Comparison of ENCODE assay signal across 24 cellular contexts in the genomic region with DNA sequence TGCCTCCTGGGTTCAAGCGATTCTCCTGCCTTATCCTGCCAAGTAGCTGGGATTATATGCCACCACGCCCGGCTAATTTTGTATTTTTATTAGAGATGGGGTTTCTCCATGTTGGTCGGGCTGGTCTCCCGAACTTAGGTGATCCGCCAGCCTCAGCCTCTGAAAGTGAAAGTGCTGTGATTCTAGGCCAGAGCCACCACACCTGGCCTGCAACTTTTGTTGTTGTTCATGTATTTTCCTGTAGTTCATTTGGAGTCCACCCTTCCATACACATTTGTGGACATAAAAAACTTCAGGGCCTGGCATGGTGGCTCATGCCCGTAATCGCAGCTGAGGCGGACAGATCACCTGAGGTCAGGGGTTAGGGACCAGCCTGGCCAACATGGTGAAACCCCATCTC. TPM values are rescaled to one million over a fixed set of nuclear protein-coding genes. Genes with fewer than 3 reads are reported as not detected.
DNase-seq lines count a peak whose midpoint lies in the region; ATAC-seq and TF ChIP-seq lines count a peak whose summit lies in the region.
"Had no signal": no experiment of that assay in that cellular context is flagged by ENCODE, and none has a peak within 500 bp of the region (broad histone marks: within the 10 kb centered on the region; RNA-seq: fewer than 3 reads in every experiment).

No MANE protein-coding gene starts in this region.

- no peaks in the 10 kb centered on the region for H3K27me3 ChIP-seq in adrenal gland
- H3K27me3 ChIP-seq in hepatocyte: no peaks in the 10 kb centered on the region
- H3K27me3 ChIP-seq: body of pancreas, foreskin keratinocyte had no signal

- no peak for DNase-seq in activated naive CD4-positive, alpha-beta T cell treated with anti-CD3 and anti-CD28 coated beads, Interleukin-2, amount 50 U/mL, for 16 hours
- no peak for DNase-seq in activated naive CD8-positive, alpha-beta T cell treated with anti-CD3 and anti-CD28 coated beads for 36 hours
- no peak for DNase-seq in stimulated activated effector memory CD8-positive, alpha-beta T cell treated with anti-CD3 and anti-CD28 coated beads, Interleukin-12 subunit alpha, Interleukin-12 subunit beta, amount 100 ng/mL, for 72 hours (ENCODE audit: low spot score in 2 of 2)
- no peak for DNase-seq in adrenal gland
- no peak for DNase-seq in hepatocyte (ENCODE audit: low spot score)
- no peak for DNase-seq in HK-2 (ENCODE audit: unreplicated experiment)
- DNase-seq: activated CD4-positive, alpha-beta memory T cell treated with anti-CD3 and anti-CD28 coated beads for 36 hours; activated naive CD8-positive, alpha-beta T cell treated with anti-CD3 and anti-CD28 coated beads, Interleukin-2, amount 10 ng/mL, durations not matched to agents 7 days and 5 days; activated T-cell treated with anti-CD3 and anti-CD28 coated beads, Interleukin-2, amount 50 U/mL, for 4 hours; body of pancreas; CD4-positive, alpha-beta T cell; erythroblast; foreskin keratinocyte; GDM1; hypothalamus; islet precursor cell; NCI-H1417 treated with DMSO at 0.1 percent for 48 hours; NCI-H2107; T1000 had no signal

- no peak overlapping the region for H2AFZ ChIP-seq in hepatocyte

- peaks cover 0 to 40% of the 10 kb centered on the region in 2 donors for H3K36me3 ChIP-seq in adrenal gland (replicated peaks in 1 of 2)
- no peaks in the 10 kb centered on the region for H3K36me3 ChIP-seq in hepatocyte (replicated peaks; ENCODE audit: insufficient read depth, low read depth)

- H3K4me1 ChIP-seq in adrenal gland (replicated peaks in 1 of 2): peaks cover 15 to 21% of the 10 kb centered on the region in 2 donors
- peaks cover 10% of the 10 kb centered on the region for H3K4me1 ChIP-seq in hepatocyte (ENCODE audit: insufficient read depth)

- H3K9me3 ChIP-seq in adrenal gland (replicated peaks in 1 of 3) (no peaks in the 10 kb centered on the region), hepatocyte (ENCODE audit: low read depth) (no peaks in the 10 kb centered on the region)
- H3K9me3 ChIP-seq: body of pancreas, prostate gland, thoracic aorta had no signal

- no peak overlapping the region for H3K4me3 Mint-ChIP-seq in activated naive CD4-positive, alpha-beta T cell treated with anti-CD3 and anti-CD28 coated beads, Interleukin-2, amount 50 U/mL, for 24 hours
- peak overlapping the region; percentile 34 for H3K4me3 Mint-ChIP-seq in activated naive CD8-positive, alpha-beta T cell treated with anti-CD3 and anti-CD28 coated beads for 36 hours
- H3K4me3 Mint-ChIP-seq in stimulated activated effector memory CD8-positive, alpha-beta T cell treated with anti-CD3 and anti-CD28 coated beads, Interleukin-12 subunit alpha, Interleukin-12 subunit beta, amount 100 ng/mL, for 72 hours: no peak overlapping the region
- H3K4me3 Mint-ChIP-seq: activated CD4-positive, alpha-beta memory T cell treated with anti-CD3 and anti-CD28 coated beads for 36 hours; activated naive CD8-positive, alpha-beta T cell treated with anti-CD3 and anti-CD28 coated beads, Interleukin-2, amount 10 ng/mL, durations not matched to agents 7 days and 5 days; activated T-cell treated with anti-CD3 and anti-CD28 coated beads, Interleukin-2, amount 50 U/mL, for 4 hours; CD4-positive, alpha-beta T cell; WTC11 had no signal

- intact Hi-C loops in adrenal gland (cut with DNase I): no loop called here

- H3K9me3 Mint-ChIP-seq in activated naive CD4-positive, alpha-beta T cell treated with anti-CD3 and anti-CD28 coated beads, Interleukin-2, amount 50 U/mL, for 24 hours: no peaks in the 10 kb centered on the region
- H3K9me3 Mint-ChIP-seq in activated naive CD8-positive, alpha-beta T cell treated with anti-CD3 and anti-CD28 coated beads for 36 hours: no peaks in the 10 kb centered on the region
- no peaks in the 10 kb centered on the region for H3K9me3 Mint-ChIP-seq in stimulated activated effector memory CD8-positive, alpha-beta T cell treated with anti-CD3 and anti-CD28 coated beads, Interleukin-12 subunit alpha, Interleukin-12 subunit beta, amount 100 ng/mL, for 72 hours
- H3K9me3 Mint-ChIP-seq: activated CD4-positive, alpha-beta memory T cell treated with anti-CD3 and anti-CD28 coated beads for 36 hours; activated naive CD8-positive, alpha-beta T cell treated with anti-CD3 and anti-CD28 coated beads, Interleukin-2, amount 10 ng/mL, durations not matched to agents 7 days and 5 days; activated T-cell treated with anti-CD3 and anti-CD28 coated beads, Interleukin-2, amount 50 U/mL, for 4 hours; CD4-positive, alpha-beta T cell; WTC11 had no signal

- no peak for TF ChIP-seq RAD21 in Ishikawa (IDR thresholded peaks at IDR 0.05; ENCODE audit: low read depth)

- H3K4me1 Mint-ChIP-seq in activated naive CD4-positive, alpha-beta T cell treated with anti-CD3 and anti-CD28 coated beads, Interleukin-2, amount 50 U/mL, for 24 hours: peaks cover 16% of the 10 kb centered on the region
- peaks cover 20% of the 10 kb centered on the region for H3K4me1 Mint-ChIP-seq in activated naive CD8-positive, alpha-beta T cell treated with anti-CD3 and anti-CD28 coated beads for 36 hours
- H3K4me1 Mint-ChIP-seq in stimulated activated effector memory CD8-positive, alpha-beta T cell treated with anti-CD3 and anti-CD28 coated beads, Interleukin-12 subunit alpha, Interleukin-12 subunit beta, amount 100 ng/mL, for 72 hours: peaks cover 16% of the 10 kb centered on the region

- H3K27me3 Mint-ChIP-seq in activated naive CD4-positive, alpha-beta T cell treated with anti-CD3 and anti-CD28 coated beads, Interleukin-2, amount 50 U/mL, for 24 hours: no peaks in the 10 kb centered on the region
- H3K27me3 Mint-ChIP-seq in activated naive CD8-positive, alpha-beta T cell treated with anti-CD3 and anti-CD28 coated beads for 36 hours: no peaks in the 10 kb centered on the region
- H3K27me3 Mint-ChIP-seq: activated CD4-positive, alpha-beta memory T cell treated with anti-CD3 and anti-CD28 coated beads for 36 hours; activated naive CD8-positive, alpha-beta T cell treated with anti-CD3 and anti-CD28 coated beads, Interleukin-2, amount 10 ng/mL, durations not matched to agents 7 days and 5 days; CD4-positive, alpha-beta T cell had no signal

- no peak for TF ChIP-seq CTCF in adrenal gland (IDR thresholded peaks at IDR 0.05)
- no peak for TF ChIP-seq CTCF in hepatocyte (IDR thresholded peaks at IDR 0.05; ENCODE audit: poor library complexity)

- H4K20me1 ChIP-seq in hepatocyte (ENCODE audit: insufficient read depth, poor library complexity, severe bottlenecking): peaks cover 22% of the 10 kb centered on the region

- ATAC-seq in stimulated activated effector memory CD8-positive, alpha-beta T cell treated with anti-CD3 and anti-CD28 coated beads, Interleukin-12 subunit alpha, Interleukin-12 subunit beta, amount 100 ng/mL, for 72 hours: no peak
- ATAC-seq: body of pancreas, foreskin keratinocyte had no signal

- no peak overlapping the region for H3K27ac ChIP-seq in adrenal gland
- no peak overlapping the region for H3K27ac ChIP-seq in hepatocyte
- H3K27ac ChIP-seq: body of pancreas, foreskin keratinocyte, prostate gland, thoracic aorta had no signal

- no peak for TF ChIP-seq EP300 in Ishikawa (IDR thresholded peaks at IDR 0.05; ENCODE audit: borderline replicate concordance)

- TF ChIP-seq POLR2A in adrenal gland (IDR thresholded peaks at IDR 0.05): no peak

- peaks cover 21% of the 10 kb centered on the region for H3K79me2 ChIP-seq in hepatocyte

- peaks cover 12% of the 10 kb centered on the region for H3K36me3 Mint-ChIP-seq in activated naive CD4-positive, alpha-beta T cell treated with anti-CD3 and anti-CD28 coated beads, Interleukin-2, amount 50 U/mL, for 24 hours
- H3K36me3 Mint-ChIP-seq in activated naive CD8-positive, alpha-beta T cell treated with anti-CD3 and anti-CD28 coated beads for 36 hours: peaks cover 56% of the 10 kb centered on the region
- H3K36me3 Mint-ChIP-seq in stimulated activated effector memory CD8-positive, alpha-beta T cell treated with anti-CD3 and anti-CD28 coated beads, Interleukin-12 subunit alpha, Interleukin-12 subunit beta, amount 100 ng/mL, for 72 hours: peaks cover 87% of the 10 kb centered on the region

- 91 to 96% (median 92%) methylated on average over 9 of the region's 9 CpGs for WGBS in adrenal gland, 4 donors
- 93% methylated on average over 9 of the region's 9 CpGs for WGBS in hepatocyte (ENCODE audit: low lambda C conversion rate, missing lambda C conversion rate)

- no peaks in the 10 kb centered on the region for H3K9me2 ChIP-seq in hepatocyte (replicated peaks; ENCODE audit: insufficient read depth)

- no peak overlapping the region for H3K4me2 ChIP-seq in hepatocyte

- H3K4me3 ChIP-seq in adrenal gland (no peak overlapping the region), hepatocyte (no peak overlapping the region)
- H3K4me3 ChIP-seq: body of pancreas, prostate gland, thoracic aorta had no signal

- H3K27ac Mint-ChIP-seq in activated naive CD4-positive, alpha-beta T cell treated with anti-CD3 and anti-CD28 coated beads, Interleukin-2, amount 50 U/mL, for 24 hours: peak overlapping the region; percentile 41
- H3K27ac Mint-ChIP-seq in activated naive CD8-positive, alpha-beta T cell treated with anti-CD3 and anti-CD28 coated beads for 36 hours: no peak overlapping the region
- peak overlapping the region; percentile 54 for H3K27ac Mint-ChIP-seq in stimulated activated effector memory CD8-positive, alpha-beta T cell treated with anti-CD3 and anti-CD28 coated beads, Interleukin-12 subunit alpha, Interleukin-12 subunit beta, amount 100 ng/mL, for 72 hours
- H3K27ac Mint-ChIP-seq: activated CD4-positive, alpha-beta memory T cell treated with anti-CD3 and anti-CD28 coated beads for 36 hours; CD4-positive, alpha-beta T cell had no signal

RNA-seq across cellular contexts. Expression of a gene that starts 14.5 kb away (rescaled TPM):
- total RNA-seq in activated naive CD8-positive, alpha-beta T cell treated with anti-CD3 and anti-CD28 coated beads for 36 hours: 10 to 100 TPM; 21.6 to 24.3 TPM
- total RNA-seq in adrenal gland (100 to 1,000 TPM; 156 to 424 (median 244) TPM), hepatocyte (172 and 177 TPM in 2 replicates)
- polyA plus RNA-seq in adrenal gland (100 to 1,000 TPM in 1 of 3 donors, 10 to 100 TPM in 2; 29.0 to 102 (median 38.6) TPM), hepatocyte (82.1 and 111 TPM in 2 replicates)

RNA-seq across cellular contexts. Expression of a gene that starts 20.6 kb away (rescaled TPM):
- total RNA-seq in activated naive CD8-positive, alpha-beta T cell treated with anti-CD3 and anti-CD28 coated beads for 36 hours: 10 to 100 TPM; 12.4 to 12.9 TPM
- total RNA-seq in adrenal gland: 100 to 1,000 TPM; 101 to 178 (median 118) TPM
- polyA plus RNA-seq in adrenal gland: 10 to 100 TPM; 57.8 to 94.7 (median 85.9) TPM
- 402 and 407 TPM in 2 replicates for total RNA-seq in hepatocyte
- polyA plus RNA-seq in hepatocyte: 331 and 388 TPM in 2 replicates

RNA-seq across cellular contexts. Expression of a gene that starts 26.7 kb away (rescaled TPM):
- total RNA-seq in activated naive CD8-positive, alpha-beta T cell treated with anti-CD3 and anti-CD28 coated beads for 36 hours: 10 to 100 TPM; 24.3 to 24.8 TPM
- total RNA-seq in adrenal gland (100 to 1,000 TPM; 153 to 261 (median 217) TPM), hepatocyte (83.3 and 84.3 TPM in 2 replicates)
- polyA plus RNA-seq in adrenal gland (10 to 100 TPM; 48.5 to 89.4 (median 84.3) TPM), hepatocyte (50.0 and 82.2 TPM in 2 replicates)

RNA-seq across cellular contexts. Expression of a gene that starts 27.0 kb away (rescaled TPM):
- total RNA-seq in activated naive CD8-positive, alpha-beta T cell treated with anti-CD3 and anti-CD28 coated beads for 36 hours: 1 to 10 TPM; 1.2 to 1.5 TPM
- total RNA-seq in adrenal gland (1 to 10 TPM in 7 of 8 donors, under 1 TPM in 1; 0.79 to 3.6 (median 1.9) TPM), hepatocyte (1.4 and 2.2 TPM in 2 replicates)
- polyA plus RNA-seq in adrenal gland (1 to 10 TPM; 1.0 to 5.3 (median 1.1) TPM), hepatocyte (1.0 and 2.7 TPM in 2 replicates)

RNA-seq across cellular contexts. Expression of a gene that starts 35.3 kb away (rescaled TPM):
- 100 to 1,000 TPM; 145 TPM for total RNA-seq in activated naive CD8-positive, alpha-beta T cell treated with anti-CD3 and anti-CD28 coated beads for 36 hours
- total RNA-seq in adrenal gland (10 to 100 TPM; 38.2 to 61.3 (median 44.6) TPM), hepatocyte (42.9 and 51.9 TPM in 2 replicates)
- polyA plus RNA-seq in adrenal gland (10 to 100 TPM; 28.0 to 55.2 (median 42.8) TPM), hepatocyte (48.7 and 57.9 TPM in 2 replicates)

Comparison
In these comparisons a context has a peak if more than half of its experiments do, and no peak if none do; other contexts are left out.
1. RNA of a gene that starts 20.6 kb away (total RNA-seq): 402 to 407 TPM in hepatocyte and 101 to 178 TPM in adrenal gland; 12.4 to 12.9 TPM in activated naive CD8-positive, alpha-beta T cell treated with anti-CD3 and anti-CD28 coated beads for 36 hours; every median in the first group is over 4 times any median in the second.